8 cellular contexts compared by ENCODE assay signal in genomic region chr9:92324451-92324850, GRCh38. TPM values are rescaled to one million over a fixed set of nuclear protein-coding genes. Genes with fewer than 3 reads are reported as not detected.
DNase-seq lines count a peak whose midpoint lies in the region; ATAC-seq and TF ChIP-seq lines count a peak whose summit lies in the region.

No MANE protein-coding gene starts in this region.

- H3K4me1 ChIP-seq in heart left ventricle (peaks cover 0 to 31% (median 16%) of the 10 kb centered on the region in 12 donors), lung (ENCODE audit: control insufficient read depth in 2 of 2, insufficient read depth in 2 of 2, low read length in 2 of 2) (peaks cover 4 to 10% of the 10 kb centered on the region in 2 donors), urinary bladder (ENCODE audit: insufficient read depth) (no peaks in the 10 kb centered on the region)

- TF ChIP-seq CTCF in heart left ventricle (IDR thresholded peaks at IDR 0.05) (no peak), astrocyte of the cerebellum (IDR thresholded peaks at IDR 0.05; ENCODE audit: low read depth, low read length, missing control alignments) (no peak), lung (IDR thresholded peaks at IDR 0.05; ENCODE audit: control extremely low read depth, extremely low read depth) (no peak)

- H3K27ac ChIP-seq in heart left ventricle = peak overlapping the region in 8 of 12 donors; percentile 86 to 99 (median 94)
- peak overlapping the region in 1 of 2 donors; percentile 92 for H3K27ac ChIP-seq in lung (ENCODE audit: low read depth in 1 of 2, low read length in 1 of 2)
- H3K27ac ChIP-seq in urinary bladder (ENCODE audit: low read depth) = no peak overlapping the region

- H3K9me3 ChIP-seq in heart left ventricle (no peaks in the 10 kb centered on the region), lung (ENCODE audit: control insufficient read depth in 2 of 2, insufficient read depth in 1 of 2, low read length in 1 of 2) (no peaks in the 10 kb centered on the region)

- intact Hi-C loops in heart left ventricle (cut with DNase I) (loop anchor here in 3 of 10 donors (10.0 kb wide), 4 partner anchors 110 to 440 kb away; partner anchors contain the start of gene BICD2 (in 1 of the 3)), cardiac septum (cut with DNase I) (no loop called here)

- no peak for TF ChIP-seq POLR2A in heart left ventricle (IDR thresholded peaks at IDR 0.05)

- H3K27me3 ChIP-seq in heart left ventricle (no peaks in the 10 kb centered on the region), lung (ENCODE audit: control insufficient read depth, insufficient read depth) (no peaks in the 10 kb centered on the region)

- H3K4me3 ChIP-seq in heart left ventricle = peak overlapping the region; percentile 53 to 90 (median 80)
- peak overlapping the region; percentile 90 for H3K4me3 ChIP-seq in astrocyte of the cerebellum (ENCODE audit: low read depth, low read length)
- peak overlapping the region; percentile 71 for H3K4me3 ChIP-seq in lung
- H3K4me3 ChIP-seq in urinary bladder (ENCODE audit: low read depth, low read length) = peak overlapping the region; percentile 83

- DNase-seq in heart left ventricle (no peak), cardiac septum (ENCODE audit: low spot score) (no peak), astrocyte of the cerebellum (ENCODE audit: low read depth) (no peak), lung (ENCODE audit: low spot score) (no peak), mesenteric fat pad (ENCODE audit: low spot score) (no peak)

- peaks cover 0 to 41% (median 38%) of the 10 kb centered on the region in 9 donors for H3K36me3 ChIP-seq in heart left ventricle
- H3K36me3 ChIP-seq in lung (ENCODE audit: control insufficient read depth in 2 of 2, insufficient read depth in 2 of 2, low read length in 2 of 2) = peaks cover 6 to 16% of the 10 kb centered on the region in 2 donors
- peaks cover 2% of the 10 kb centered on the region for H3K36me3 ChIP-seq in urinary bladder (ENCODE audit: insufficient read depth)

- no peak for ATAC-seq in heart left ventricle
- ATAC-seq in lung (ENCODE audit: insufficient read depth, low FRiP score) = no peak
- no peak for ATAC-seq in GM18502 (IDR thresholded peaks at IDR 0.05; ENCODE audit: poor library complexity, unreplicated experiment)
- ATAC-seq in GM21528 (IDR thresholded peaks at IDR 0.05; ENCODE audit: low FRiP score, unreplicated experiment) = no peak

- 17 to 28% (median 22%) methylated on average over 2 of the region's 2 CpGs for WGBS in heart left ventricle, 4 donors
- 13% methylated on average over 2 of the region's 2 CpGs for WGBS in lung, 2 donors
- 26% methylated on average over 2 of the region's 2 CpGs for WGBS in urinary bladder

- in situ Hi-C loops in astrocyte of the cerebellum (cut with HindIII; ENCODE audit: low sequenced_read_pairs) = no loop called here

RNA-seq across cellular contexts. Expression of gene NOL8, which starts 0.7 kb away (rescaled TPM):
- total RNA-seq in heart left ventricle = 10 to 100 TPM in 8 of 9 donors, 1 to 10 TPM in 1; 8.1 to 25.6 (median 18.1) TPM
- 10 to 100 TPM; 11.7 to 13.5 TPM for polyA plus RNA-seq in heart left ventricle
- 15.6 TPM for total RNA-seq in cardiac septum
- total RNA-seq in lung = 10 to 100 TPM; 26.8 to 42.0 TPM
- 10 to 100 TPM; 14.1 to 25.9 TPM for polyA plus RNA-seq in lung
- 46.3 TPM for total RNA-seq in urinary bladder
- polyA plus RNA-seq in urinary bladder = 17.2 TPM
- 28.7 TPM for total RNA-seq in mesenteric fat pad

RNA-seq across cellular contexts. Expression of gene CENPP, which starts 1.3 kb away (rescaled TPM):
- total RNA-seq in heart left ventricle = 1 to 10 TPM; 1.2 to 5.8 (median 3.1) TPM
- 1 to 10 TPM; 1.1 to 1.6 TPM for polyA plus RNA-seq in heart left ventricle
- total RNA-seq in cardiac septum = 3.5 TPM
- 10 to 100 TPM in 1 of 2 donors, 1 to 10 TPM in 1; 4.0 to 11.8 TPM for total RNA-seq in lung
- 1 to 10 TPM; 1.2 to 1.9 TPM for polyA plus RNA-seq in lung
- 20.9 TPM for total RNA-seq in urinary bladder
- polyA plus RNA-seq in urinary bladder = 2.7 TPM
- total RNA-seq in mesenteric fat pad = 4.0 TPM

RNA-seq across cellular contexts. Expression of gene IARS1, which starts 31.0 kb away (rescaled TPM):
- total RNA-seq in heart left ventricle (10 to 100 TPM; 44.2 to 85.3 (median 68.1) TPM), cardiac septum (69.5 TPM), lung (100 to 1,000 TPM; 115 to 120 TPM), urinary bladder (182 TPM), mesenteric fat pad (96.7 TPM)
- polyA plus RNA-seq in heart left ventricle (10 to 100 TPM in 1 of 2 donors, 1 to 10 TPM in 1; 9.0 to 97.5 TPM), lung (10 to 100 TPM; 21.6 to 49.4 TPM), urinary bladder (33.3 TPM)
